Comparison of ENCODE assay signal across 18 cellular contexts in the genomic region with DNA sequence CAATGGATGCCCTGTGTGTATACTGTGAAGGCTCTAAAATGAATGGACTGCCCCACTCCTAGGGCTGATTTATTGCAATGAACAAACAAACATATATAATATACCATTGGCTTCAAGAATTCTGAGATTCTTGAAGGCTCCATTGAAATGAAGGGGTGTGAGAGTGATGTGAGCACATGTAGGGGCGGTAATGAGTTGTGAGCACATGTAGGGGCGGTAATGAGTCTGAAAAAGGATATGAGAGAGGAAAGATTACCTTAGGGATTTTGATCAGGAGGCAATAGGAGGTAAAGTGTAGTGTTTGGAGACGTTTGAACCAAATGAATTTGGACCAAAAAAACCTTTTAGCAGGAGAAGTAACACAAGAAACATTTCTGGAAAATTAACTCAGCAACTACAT.
"Had no signal": no experiment of that assay in that cellular context is flagged by ENCODE, and none has a peak within 500 bp of the region (broad histone marks: within the 10 kb centered on the region; RNA-seq: fewer than 3 reads in every experiment).

No MANE protein-coding gene starts in this region.

- H3K4me1 ChIP-seq: parathyroid adenoma had no signal

- DNase-seq: activated CD4-positive, alpha-beta T cell treated with anti-CD3 and anti-CD28 coated beads, Interleukin-2, amount 50 U/mL, for 4 hours; activated CD4-positive, CD25-positive, alpha-beta regulatory T cell treated with anti-CD3 and anti-CD28 coated beads, Interleukin-2, amount 50 U/mL, for 72 hours; activated naive CD4-positive, alpha-beta T cell; activated T-cell treated with anti-CD3 and anti-CD28 coated beads for 4 hours; aorta; erythroblast; foreskin melanocyte; glutamatergic neuron; hippocampal formation; lower lobe of right lung; natural killer cell; stimulated activated CD4-positive, alpha-beta T cell treated with anti-CD3 and anti-CD28 coated beads, Interleukin-4, amount 100 ng/mL, for 1 hour had no signal

- ATAC-seq: lower lobe of right lung, natural killer cell, sciatic nerve had no signal

- H3K27me3 Mint-ChIP-seq: central memory CD8-positive, alpha-beta T cell had no signal

- H3K27ac Mint-ChIP-seq: activated T-helper 1 cell treated with anti-CD3 and anti-CD28 coated beads, Interleukin-12 subunit alpha, Interleukin-12 subunit beta, Interleukin-2, Interleukin-4 antibody, amounts not matched to agents 30 ng/mL and 10 ng/mL and 1 ng/mL, durations not matched to agents 14 hours and 24 hours and 36 hours; natural killer cell had no signal

- H3K4me3 Mint-ChIP-seq: activated T-helper 1 cell treated with anti-CD3 and anti-CD28 coated beads, Interleukin-12 subunit alpha, Interleukin-12 subunit beta, Interleukin-2, Interleukin-4 antibody, amounts not matched to agents 30 ng/mL and 10 ng/mL and 1 ng/mL, durations not matched to agents 14 hours and 24 hours and 36 hours; central memory CD8-positive, alpha-beta T cell; natural killer cell had no signal

- H3K9me3 ChIP-seq: lower lobe of right lung had no signal

- H3K9me3 Mint-ChIP-seq: activated T-helper 1 cell treated with anti-CD3 and anti-CD28 coated beads, Interleukin-12 subunit alpha, Interleukin-12 subunit beta, Interleukin-2, Interleukin-4 antibody, amounts not matched to agents 30 ng/mL and 10 ng/mL and 1 ng/mL, durations not matched to agents 14 hours and 24 hours and 36 hours; central memory CD8-positive, alpha-beta T cell; natural killer cell had no signal

- H3K36me3 Mint-ChIP-seq: natural killer cell had no signal

- H3K4me3 ChIP-seq: coronary artery, lower lobe of right lung, smooth muscle cell had no signal

- H3K27ac ChIP-seq: coronary artery, lower lobe of right lung, parathyroid adenoma had no signal
